In the genomic region with DNA sequence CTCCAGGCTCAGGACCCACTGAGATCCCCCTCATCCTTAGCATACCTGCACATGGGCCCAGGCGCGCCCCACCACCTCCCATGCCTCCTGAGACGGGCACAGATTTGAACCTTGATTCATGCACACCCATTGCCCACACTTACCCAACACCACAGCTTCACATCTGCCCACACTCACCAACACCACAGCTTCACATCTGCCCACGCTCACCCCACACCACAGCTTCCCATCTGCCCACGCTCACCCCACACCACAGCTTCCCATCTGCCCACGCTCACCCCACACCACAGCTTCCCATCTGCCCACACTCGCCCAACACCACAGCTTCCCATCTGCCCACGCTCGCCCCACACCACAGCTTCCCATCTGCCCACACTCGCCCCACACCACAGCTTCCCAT, we compare ENCODE assay signal across 11 cellular contexts. TPM values are rescaled to one million over a fixed set of nuclear protein-coding genes. Genes with fewer than 3 reads are reported as not detected.
DNase-seq lines count a peak whose midpoint lies in the region; ATAC-seq, FAIRE-seq and TF ChIP-seq lines count a peak whose summit lies in the region.
"Not testable (repeated sequence)": the region's sequence is repeated elsewhere in the genome, so short reads cannot be mapped to it uniquely, and the experiment has no call there.
"Had no signal": no experiment of that assay in that cellular context is flagged by ENCODE, and none has a peak within 500 bp of the region (broad histone marks: within the 10 kb centered on the region; RNA-seq: fewer than 3 reads in every experiment).

No MANE protein-coding gene starts in this region.

- not testable (repeated sequence) for H3K9me1 ChIP-seq in K562 (ENCODE audit: control insufficient read depth, insufficient read depth, low read length)

- BruUV-seq in K562 (replicated peaks; lab: Mats Ljungman, UMichigan) = not testable (repeated sequence)

- intact Hi-C loops in activated CD4-positive, alpha-beta T cell treated with anti-CD3 and anti-CD28 coated beads, Interleukin-2, amount 10 ng/mL, durations not matched to agents 24 days and 14 days (cut with micrococcal nuclease); K562 (cut with micrococcal nuclease): not testable (repeated sequence)

- peaks cover 33 to 64% (median 56%) of the 10 kb centered on the region in 11 experiments for H3K27me3 ChIP-seq in BLaER1 treated with 17β-estradiol and CSF1 and Interleukin-3, amounts not matched to agents 10 nM and 100 nM
- H3K27me3 ChIP-seq in K562 (ENCODE audit: control insufficient read depth in 2 of 2, insufficient read depth in 2 of 2, low read length in 2 of 2) (peaks cover 30 to 64% of the 10 kb centered on the region in 2 experiments), neuronal stem cell (ENCODE audit: control insufficient read depth in 3 of 3, insufficient read depth in 3 of 3, low read depth in 1 of 3, low read length in 3 of 3) (peaks cover 0 to 52% (median 0%) of the 10 kb centered on the region in 3 experiments)

- H3K9ac ChIP-seq in BLaER1 treated with 17β-estradiol and CSF1 and Interleukin-3, amounts not matched to agents 10 nM and 100 nM = not testable (repeated sequence)
- H3K9ac ChIP-seq in K562 (ENCODE audit: insufficient read depth in 1 of 2, low read depth in 2 of 2, low read length in 2 of 2) (0 out of 4 replicates have a peak overlapping the region, but pooled peaks of 1 of the 2 experiments have one; percentile 64), neuronal stem cell (ENCODE audit: low read depth, low read length, poor library complexity) (peak overlapping the region; percentile 44)

- peak overlapping the region; percentile 45 for H3K23ac ChIP-seq in neuronal stem cell (ENCODE audit: low read depth, low read length, poor library complexity)

- H3K27ac ChIP-seq in BLaER1 treated with 17β-estradiol and CSF1 and Interleukin-3, amounts not matched to agents 10 nM and 100 nM = peak overlapping the region in 3 of 11 experiments; percentile 40 to 63 (median 61); a peak in 5 of 22 replicates
- not testable (repeated sequence) for H3K27ac ChIP-seq in K562 (ENCODE audit: extremely low read depth, low read depth, low read length); neuronal stem cell (replicated peaks; ENCODE audit: low read length)

- in situ Hi-C loops in K562 (cut with MboI) = not testable (repeated sequence)

- H3K14ac ChIP-seq in neuronal stem cell (ENCODE audit: low read length) = peak overlapping the region; percentile 89

- H2BK12ac ChIP-seq in neuronal stem cell (ENCODE audit: low read length) = peak overlapping the region; percentile 98

- not testable (repeated sequence) for H2AFZ ChIP-seq in K562 (ENCODE audit: low read depth, low read length); neuronal stem cell (ENCODE audit: low read length)

- peaks cover 6 to 22% (median 16%) of the 10 kb centered on the region in 10 experiments for H3K4me1 ChIP-seq in BLaER1 treated with 17β-estradiol and CSF1 and Interleukin-3, amounts not matched to agents 10 nM and 100 nM
- peaks cover 5 to 58% of the 10 kb centered on the region in 2 experiments; a peak in 4 of 5 replicates for H3K4me1 ChIP-seq in K562 (replicated peaks in 1 of 2; ENCODE audit: control insufficient read depth in 2 of 2, insufficient read depth in 2 of 2, low read length in 2 of 2)
- H3K4me1 ChIP-seq in neuronal stem cell (ENCODE audit: control insufficient read depth in 2 of 2, insufficient read depth in 1 of 2, low read depth in 1 of 2, low read length in 2 of 2) = peaks cover 37 to 42% of the 10 kb centered on the region in 2 donors

- not testable (repeated sequence) for H3K4ac ChIP-seq in neuronal stem cell (ENCODE audit: low read length)

- H4K91ac ChIP-seq in neuronal stem cell (ENCODE audit: low read depth, low read length, poor library complexity) = not testable (repeated sequence)

- POLR2A ChIA-PET in K562 (lab: Yijun Ruan, JAX) = interaction anchor here (0.6 to 1.0 kb wide), 4 partner anchors 23 to 77 kb away, joined by 3 to 4 read pairs (median 4); partner anchors contain the start of gene HK3

- TF ChIP-seq EP300 in K562 (IDR thresholded peaks at IDR 0.05; ENCODE audit: low read length) = not testable (repeated sequence)

- not testable (repeated sequence) for ATAC-seq in K562

- H3K4me2 ChIP-seq in BLaER1 treated with 17β-estradiol and CSF1 and Interleukin-3, amounts not matched to agents 10 nM and 100 nM = peak overlapping the region in 6 of 11 experiments; percentile 6 to 35 (median 23); a peak in 5 of 22 replicates
- not testable (repeated sequence) for H3K4me2 ChIP-seq in K562 (ENCODE audit: insufficient read depth, low read length); neuronal stem cell (ENCODE audit: insufficient read depth, low read length, poor library complexity, severe bottlenecking)

- peak overlapping the region; percentile 81 for H3K18ac ChIP-seq in neuronal stem cell (ENCODE audit: low read length)

- not testable (repeated sequence) for H3K79me1 ChIP-seq in neuronal stem cell (ENCODE audit: low read depth, low read length)

- not testable (repeated sequence) for H3K36me3 Mint-ChIP-seq in activated CD4-positive, alpha-beta T cell treated with anti-CD3 and anti-CD28 coated beads, Interleukin-2, amount 10 ng/mL, durations not matched to agents 24 days and 14 days (ENCODE audit: low read depth); immature natural killer cell

- peaks cover 21% of the 10 kb centered on the region for H3K27me3 Mint-ChIP-seq in activated CD4-positive, alpha-beta T cell treated with anti-CD3 and anti-CD28 coated beads, Interleukin-2, amount 10 ng/mL, durations not matched to agents 24 days and 14 days
- peaks cover 28 to 43% (median 30%) of the 10 kb centered on the region in 3 donors for H3K27me3 Mint-ChIP-seq in immature natural killer cell (ENCODE audit: low read depth in 3 of 3)

- peak overlapping the region in 3 of 10 experiments; percentile 13 to 24 (median 18); a peak in 2 of 20 replicates for H3K4me3 ChIP-seq in BLaER1 treated with 17β-estradiol and CSF1 and Interleukin-3, amounts not matched to agents 10 nM and 100 nM
- not testable (repeated sequence) for H3K4me3 ChIP-seq in K562; neuronal stem cell (ENCODE audit: low read length in 2 of 2)

- not testable (repeated sequence) for TF ChIP-seq POLR2A in K562 (conservative IDR thresholded peaks at IDR 0.05)

- not testable (repeated sequence) for H3K4me1 Mint-ChIP-seq in activated CD4-positive, alpha-beta T cell treated with anti-CD3 and anti-CD28 coated beads, Interleukin-2, amount 10 ng/mL, durations not matched to agents 24 days and 14 days
- peaks cover 17 to 18% of the 10 kb centered on the region in 2 donors for H3K4me1 Mint-ChIP-seq in immature natural killer cell

- not testable (repeated sequence) for TF ChIP-seq CTCF in K562 (IDR thresholded peaks at IDR 0.05 in 2 of 3, conservative IDR thresholded peaks at IDR 0.05 in 1 of 3; ENCODE audit: insufficient read depth in 2 of 3, low read depth in 1 of 3, low read length in 3 of 3)

- peaks cover 39 to 61% (median 53%) of the 10 kb centered on the region in 11 experiments for H3K9me3 ChIP-seq in BLaER1 treated with 17β-estradiol and CSF1 and Interleukin-3, amounts not matched to agents 10 nM and 100 nM (replicated peaks in 1 of 11)
- not testable (repeated sequence) for H3K9me3 ChIP-seq in K562 (replicated peaks; ENCODE audit: control insufficient read depth, insufficient read depth, low read depth, low read length); neuronal stem cell (replicated peaks in 1 of 2; ENCODE audit: control insufficient read depth in 2 of 2, insufficient read depth in 1 of 2, low read depth in 1 of 2, low read length in 2 of 2)

- not testable (repeated sequence) for TF ChIP-seq RAD21 in K562 (CRISPR knock-in tag; conservative IDR thresholded peaks at IDR 0.05 in 1 of 2, IDR thresholded peaks at IDR 0.05 in 1 of 2)

- not testable (repeated sequence) for DNase-seq in activated CD4-positive, alpha-beta T cell treated with anti-CD3 and anti-CD28 coated beads, Interleukin-2, amount 10 ng/mL, durations not matched to agents 24 days and 14 days; K562 (ENCODE audit: extremely low read depth in 1 of 4, low spot score in 3 of 4); neuronal stem cell (ENCODE audit: low spot score)
- peak; percentile 15 to 26 (median 21) for DNase-seq in immature natural killer cell

- WGBS in K562 (ENCODE audit: insufficient coverage, low coverage, missing lambda C conversion rate) = 3% methylated on average over 8 of the region's 10 CpGs
- no CpG with 5 or more reads among the region's 10 CpGs for WGBS in neuronal stem cell (ENCODE audit: extremely low coverage in 2 of 2, insufficient read length in 2 of 2, insufficient replicate concordance in 1 of 2), 2 donors

- not testable (repeated sequence) for H3K79me2 ChIP-seq in K562 (ENCODE audit: control insufficient read depth, insufficient read depth, low read length)

- peak overlapping the region; percentile 53 for H2BK5ac ChIP-seq in neuronal stem cell (ENCODE audit: low read length)

- CTCF ChIA-PET in K562 (lab: Yijun Ruan, JAX; ENCODE audit: low intra/inter-chr PET ratio) = not testable (repeated sequence)

- not testable (repeated sequence) for H3K9me3 Mint-ChIP-seq in activated CD4-positive, alpha-beta T cell treated with anti-CD3 and anti-CD28 coated beads, Interleukin-2, amount 10 ng/mL, durations not matched to agents 24 days and 14 days; immature natural killer cell

- FAIRE-seq in K562 (lab: Jason Lieb, UNC) = not testable (repeated sequence)

- peaks cover 0 to 25% (median 10%) of the 10 kb centered on the region in 11 experiments; a peak in 14 of 22 replicates for H4K20me1 ChIP-seq in BLaER1 treated with 17β-estradiol and CSF1 and Interleukin-3, amounts not matched to agents 10 nM and 100 nM
- H4K20me1 ChIP-seq in K562 (replicated peaks; ENCODE audit: control insufficient read depth, insufficient read depth, low read length) = peaks cover 23% of the 10 kb centered on the region

- H2AK5ac ChIP-seq in neuronal stem cell (ENCODE audit: low read depth, low read length) = peak overlapping the region; percentile 98

- peak overlapping the region; percentile 100 for H2BK15ac ChIP-seq in neuronal stem cell (ENCODE audit: low read length)

- H3K4me3 Mint-ChIP-seq in activated CD4-positive, alpha-beta T cell treated with anti-CD3 and anti-CD28 coated beads, Interleukin-2, amount 10 ng/mL, durations not matched to agents 24 days and 14 days; immature natural killer cell: not testable (repeated sequence)

- H2BK120ac ChIP-seq in neuronal stem cell (ENCODE audit: low read depth, low read length) = not testable (repeated sequence)

- peak overlapping the region; percentile 45 for H3K27ac Mint-ChIP-seq in activated CD4-positive, alpha-beta T cell treated with anti-CD3 and anti-CD28 coated beads, Interleukin-2, amount 10 ng/mL, durations not matched to agents 24 days and 14 days
- peak overlapping the region in 3 of 6 donors; percentile 40 to 57 (median 51) for H3K27ac Mint-ChIP-seq in immature natural killer cell

- H3K36me3 ChIP-seq in BLaER1 treated with 17β-estradiol and CSF1 and Interleukin-3, amounts not matched to agents 10 nM and 100 nM; K562 (ENCODE audit: control insufficient read depth, insufficient read depth, low read length); neuronal stem cell (replicated peaks in 1 of 2; ENCODE audit: control insufficient read depth in 2 of 2, insufficient read depth in 2 of 2, low read length in 2 of 2): not testable (repeated sequence)

- H4K8ac ChIP-seq in neuronal stem cell (ENCODE audit: low read depth, low read length) = not testable (repeated sequence)

RNA-seq across cellular contexts. Expression of gene HK3, which starts 28.5 kb away (rescaled TPM):
- 0.21 and 0.85 TPM in 2 replicates for total RNA-seq in activated CD4-positive, alpha-beta T cell treated with anti-CD3 and anti-CD28 coated beads, Interleukin-2, amount 10 ng/mL, durations not matched to agents 24 days and 14 days
- total RNA-seq in K562 (2011; cell fraction: chromatin; rRNA removed; ENCODE audit: low replicate concordance) = not detected in 2 replicates
- total RNA-seq in K562 (2011; cell fraction: nucleolus; rRNA removed) = not detected in 2 replicates
- not detected in 2 replicates for total RNA-seq in K562 (2011; cell fraction: nucleoplasm; rRNA removed)
- 0.08 TPM in 1 of 2 replicates, not detected in the other for total RNA-seq in K562 (2014; rRNA removed)
- not detected in 2 replicates for total RNA-seq in K562 (2014; rRNA removed; fragmentation: Illumina TruSeq; extraction: Trizol)
- total RNA-seq in K562 (2015; rRNA removed; fragmentation: Illumina TruSeq; extraction: Trizol) = not detected in 2 replicates
- total RNA-seq in K562 (2021) = 0.16 TPM in 1 of 2 replicates, not detected in the other
- polyA plus RNA-seq in K562 (2011; rRNA removed) = not detected in 2 replicates
- polyA plus RNA-seq in K562 (2011; cell fraction: cytosol; rRNA removed) = not detected in 2 replicates
- polyA plus RNA-seq in K562 (2011; cell fraction: nucleus; rRNA removed) = 0.06 and 0.08 TPM in 2 replicates
- polyA plus RNA-seq in K562 (2012) = not detected in 2 replicates
- not detected in 2 replicates for polyA plus RNA-seq in K562 (2014; fragmentation: Illumina TruSeq; extraction: Trizol)
- not detected for polyA plus RNA-seq in K562 (2014; fragmentation: Nextera tagmentation; extraction: Ambion mirVana)
- not detected in 2 replicates for polyA plus RNA-seq in K562 (2014; rRNA removed)
- polyA minus RNA-seq in K562 (2011; rRNA and poly(A)+ RNA removed) = not detected in 2 replicates
- polyA minus RNA-seq in K562 (2011; cell fraction: cytosol; rRNA and poly(A)+ RNA removed) = not detected in 2 replicates
- polyA minus RNA-seq in K562 (2011; cell fraction: nucleus; rRNA and poly(A)+ RNA removed) = not detected in 2 replicates
- 1 to 10 TPM in 2 of 3 donors, under 1 TPM in 1; 0.21 to 2.5 (median 2.4) TPM for polyA plus RNA-seq in immature natural killer cell
- not detected for polyA plus RNA-seq in neuronal stem cell (2013, experiment 1 of 2)
- polyA plus RNA-seq in neuronal stem cell (2013, experiment 2 of 2) = 0.01 TPM
- total RNA-seq: A172, Daoy, G401 had no signal
- polyA plus RNA-seq: BJ; CD4-positive, alpha-beta memory T cell; CD8-positive, alpha-beta memory T cell had no signal
